In genomic region chr11:61832758-61833157, GRCh38 we compare ENCODE assay signal across 16 cellular contexts. TPM values are rescaled to one million over a fixed set of nuclear protein-coding genes. Genes with fewer than 3 reads are reported as not detected.
DNase-seq lines count a peak whose midpoint lies in the region; ATAC-seq, FAIRE-seq and TF ChIP-seq lines count a peak whose summit lies in the region.
"Had no signal": no experiment of that assay in that cellular context is flagged by ENCODE, and none has a peak within 500 bp of the region (broad histone marks: within the 10 kb centered on the region; RNA-seq: fewer than 3 reads in every experiment).

No MANE protein-coding gene starts in this region.

- H3K79me2 ChIP-seq in smooth muscle cell (ENCODE audit: low read depth): peaks cover 94% of the 10 kb centered on the region

- H4K20me1 ChIP-seq in smooth muscle cell (ENCODE audit: low read depth): peaks cover 90% of the 10 kb centered on the region

- H3K9me3 ChIP-seq in heart left ventricle (no peaks in the 10 kb centered on the region), RWPE2 (ENCODE audit: severe bottlenecking) (no peaks in the 10 kb centered on the region), uterus (no peaks in the 10 kb centered on the region), smooth muscle cell (replicated peaks; ENCODE audit: low read depth) (no peaks in the 10 kb centered on the region)
- H3K9me3 ChIP-seq: body of pancreas had no signal

- H3K27me3 ChIP-seq in heart left ventricle: no peaks in the 10 kb centered on the region
- H3K27me3 ChIP-seq in RWPE2 (ENCODE audit: insufficient read depth, poor library complexity, severe bottlenecking): no peaks in the 10 kb centered on the region
- H3K27me3 ChIP-seq in uterus: no peaks in the 10 kb centered on the region
- H3K27me3 ChIP-seq in smooth muscle cell (ENCODE audit: low read depth): no peaks in the 10 kb centered on the region

- no peak overlapping the region for H3K4me2 ChIP-seq in smooth muscle cell

- H3K27ac ChIP-seq in heart left ventricle (peak overlapping the region in 3 of 12 donors; percentile 6 to 18 (median 15)), RWPE2 (ENCODE audit: poor library complexity, severe bottlenecking) (peak overlapping the region; percentile 76), uterus (peak overlapping the region; percentile 83 to 87), smooth muscle cell (ENCODE audit: low read depth) (no peak overlapping the region)
- H3K27ac ChIP-seq: body of pancreas had no signal

- DNase-seq in heart left ventricle: peak in 3 of 5 donors; percentile 36 to 66 (median 58)
- no peak for DNase-seq in cardiac septum (ENCODE audit: low spot score)
- peak; percentile 32 for DNase-seq in RWPE2 (ENCODE audit: low spot score)
- no peak for DNase-seq in immature natural killer cell
- no peak for DNase-seq in uterus
- DNase-seq in GM12892 (ENCODE audit: insufficient read length): no peak
- no peak for DNase-seq in smooth muscle cell (lab: John Stamatoyannopoulos, UW; ENCODE audit: unreplicated experiment)
- DNase-seq: activated T-cell treated with anti-CD3 and anti-CD28 coated beads, Interleukin-2, amount 50 U/mL, for 4 hours; GF-D8; KBM-7; NCI-H2227 treated with DMSO at 0.1 percent for 48 hours; stimulated activated CD4-positive, alpha-beta T cell treated with anti-CD3 and anti-CD28 coated beads, Interleukin-2, amount 100 ng/mL, for 24 hours had no signal

- H3K9ac ChIP-seq in smooth muscle cell (ENCODE audit: low read depth): no peak overlapping the region

- 43 to 63% (median 51%) methylated on average over 5 to 7 of the region's 7 CpGs for WGBS in heart left ventricle, 4 donors
- WGBS in smooth muscle cell (ENCODE audit: low lambda C conversion rate): 86% methylated on average over 7 of the region's 7 CpGs

- no peak for TF ChIP-seq POLR2A in heart left ventricle (IDR thresholded peaks at IDR 0.05)
- TF ChIP-seq POLR2A in uterus (IDR thresholded peaks at IDR 0.05): no peak
- TF ChIP-seq POLR2A in GM12892 (IDR thresholded peaks at IDR 0.05; ENCODE audit: low read depth, low read length): no peak

- intact Hi-C loops in heart left ventricle (cut with DNase I): no loop called here
- intact Hi-C loops in cardiac septum (cut with DNase I): no loop called here
- intact Hi-C loops in uterus (cut with DNase I; ENCODE audit: low total_unique reads): no loop called here

- peaks cover 0 to 73% (median 44%) of the 10 kb centered on the region in 12 donors for H3K4me1 ChIP-seq in heart left ventricle
- peaks cover 22% of the 10 kb centered on the region for H3K4me1 ChIP-seq in RWPE2 (ENCODE audit: insufficient read depth, poor library complexity, severe bottlenecking)
- peaks cover 11 to 22% of the 10 kb centered on the region in 2 donors for H3K4me1 ChIP-seq in uterus
- H3K4me1 ChIP-seq in smooth muscle cell (ENCODE audit: low read depth): peaks cover 27% of the 10 kb centered on the region

- no peak overlapping the region for H2AFZ ChIP-seq in smooth muscle cell (ENCODE audit: low read depth)

- ATAC-seq in heart left ventricle (peak; percentile 3 to 59 (median 32)), RWPE2 (ENCODE audit: low read depth) (no peak), HG03469 (IDR thresholded peaks at IDR 0.05; ENCODE audit: unreplicated experiment) (no peak)
- ATAC-seq: activated T-cell treated with anti-CD3 and anti-CD28 coated beads, Interleukin-2, amount 50 U/mL, for 4 hours; body of pancreas had no signal

- H3K36me3 Mint-ChIP-seq in immature natural killer cell: no peaks in the 10 kb centered on the region

- H3K36me3 ChIP-seq in heart left ventricle: no peaks in the 10 kb centered on the region
- peaks cover 78% of the 10 kb centered on the region for H3K36me3 ChIP-seq in RWPE2 (ENCODE audit: low read depth)
- no peaks in the 10 kb centered on the region for H3K36me3 ChIP-seq in uterus
- H3K36me3 ChIP-seq in smooth muscle cell (ENCODE audit: low read depth): no peaks in the 10 kb centered on the region

- H3K27ac Mint-ChIP-seq in immature natural killer cell: peak overlapping the region; percentile 94 to 98 (median 96)

- TF ChIP-seq CTCF in heart left ventricle (IDR thresholded peaks at IDR 0.05): peak in 1 of 12 donors; percentile 7
- TF ChIP-seq CTCF in RWPE2 (IDR thresholded peaks at IDR 0.05; ENCODE audit: poor library complexity, severe bottlenecking): no peak
- TF ChIP-seq CTCF in uterus (IDR thresholded peaks at IDR 0.05): no peak
- no peak for TF ChIP-seq CTCF in smooth muscle cell (IDR thresholded peaks at IDR 0.05; ENCODE audit: borderline replicate concordance, insufficient read depth, poor library complexity, severe bottlenecking)

- H3K4me3 Mint-ChIP-seq in immature natural killer cell: no peak overlapping the region
- H3K4me3 Mint-ChIP-seq: activated T-cell treated with anti-CD3 and anti-CD28 coated beads, Interleukin-2, amount 50 U/mL, for 4 hours had no signal

- H3K4me3 ChIP-seq in heart left ventricle: no peak overlapping the region
- H3K4me3 ChIP-seq in RWPE2 (ENCODE audit: severe bottlenecking): no peak overlapping the region
- H3K4me3 ChIP-seq in uterus: no peak overlapping the region
- no peak overlapping the region for H3K4me3 ChIP-seq in smooth muscle cell
- H3K4me3 ChIP-seq: body of pancreas, lung had no signal

- peaks cover 0 to 6% (median 3%) of the 10 kb centered on the region in 3 donors for H3K27me3 Mint-ChIP-seq in immature natural killer cell (ENCODE audit: low read depth in 3 of 3)
- H3K27me3 Mint-ChIP-seq: B cell had no signal

- peaks cover 33% of the 10 kb centered on the region for H3F3A ChIP-seq in smooth muscle cell (ENCODE audit: low read depth)

- no peaks in the 10 kb centered on the region for H3K9me3 Mint-ChIP-seq in immature natural killer cell
- H3K9me3 Mint-ChIP-seq: activated T-cell treated with anti-CD3 and anti-CD28 coated beads, Interleukin-2, amount 50 U/mL, for 4 hours had no signal

- no peak for FAIRE-seq in GM12892 (lab: Jason Lieb, UNC)

- peaks cover 79% of the 10 kb centered on the region in 2 donors for H3K4me1 Mint-ChIP-seq in immature natural killer cell

RNA-seq across cellular contexts. Expression of gene FADS2, which starts 4.7 kb away (rescaled TPM):
- 10 to 100 TPM in 8 of 9 donors, 1 to 10 TPM in 1; 2.6 to 38.2 (median 19.2) TPM for total RNA-seq in heart left ventricle
- 10 to 100 TPM; 13.8 to 43.6 TPM for polyA plus RNA-seq in heart left ventricle
- total RNA-seq in cardiac septum: 25.8 TPM
- 10 to 100 TPM; 21.9 to 28.7 (median 22.0) TPM for polyA plus RNA-seq in immature natural killer cell
- 100 to 1,000 TPM in 2 of 4 donors, 10 to 100 TPM in 2; 13.5 to 117 (median 84.9) TPM for total RNA-seq in uterus
- 82.0 TPM for polyA plus RNA-seq in GM12892 (2012; ENCODE audit: missing spikeins)
- 279 and 332 TPM in 2 replicates for total RNA-seq in smooth muscle cell
- polyA plus RNA-seq in smooth muscle cell: 285 and 495 TPM in 2 replicates

RNA-seq across cellular contexts. Expression of gene FADS1, which starts 16.0 kb away (rescaled TPM):
- 10 to 100 TPM; 16.9 to 37.6 (median 23.6) TPM for total RNA-seq in heart left ventricle
- 10 to 100 TPM; 14.3 to 72.6 TPM for polyA plus RNA-seq in heart left ventricle
- 34.0 TPM for total RNA-seq in cardiac septum
- 10 to 100 TPM; 11.5 to 18.7 (median 17.7) TPM for polyA plus RNA-seq in immature natural killer cell
- 10 to 100 TPM; 23.8 to 57.1 (median 38.3) TPM for total RNA-seq in uterus
- polyA plus RNA-seq in GM12892 (2012; ENCODE audit: missing spikeins): 17.8 TPM
- total RNA-seq in smooth muscle cell: 122 and 144 TPM in 2 replicates
- 176 and 266 TPM in 2 replicates for polyA plus RNA-seq in smooth muscle cell

RNA-seq across cellular contexts. Expression of gene FEN1, which starts 40.0 kb away (rescaled TPM):
- total RNA-seq in heart left ventricle: 10 to 100 TPM in 1 of 9 donors, 1 to 10 TPM in 8; 3.9 to 13.7 (median 6.8) TPM
- polyA plus RNA-seq in heart left ventricle: 10 to 100 TPM in 1 of 2 donors, 1 to 10 TPM in 1; 2.6 to 11.9 TPM
- total RNA-seq in cardiac septum: 5.8 TPM
- polyA plus RNA-seq in immature natural killer cell: 10 to 100 TPM; 20.3 to 31.3 (median 24.6) TPM
- 10 to 100 TPM in 1 of 4 donors, 1 to 10 TPM in 2, under 1 TPM in 1; 0.77 to 19.4 (median 6.8) TPM for total RNA-seq in uterus
- 76.2 TPM for polyA plus RNA-seq in GM12892 (2012; ENCODE audit: missing spikeins)
- 12.1 and 15.6 TPM in 2 replicates for total RNA-seq in smooth muscle cell
- 21.1 and 23.3 TPM in 2 replicates for polyA plus RNA-seq in smooth muscle cell

RNA-seq across cellular contexts. Expression of gene TMEM258, which starts 40.4 kb away (rescaled TPM):
- total RNA-seq in heart left ventricle (100 to 1,000 TPM in 7 of 9 donors, 10 to 100 TPM in 2; 48.0 to 129 (median 103) TPM), cardiac septum (97.1 TPM), uterus (10 to 100 TPM; 14.6 to 96.9 (median 38.7) TPM), smooth muscle cell (97.2 and 118 TPM in 2 replicates)
- polyA plus RNA-seq in heart left ventricle (100 to 1,000 TPM; 119 to 139 TPM), immature natural killer cell (100 to 1,000 TPM; 160 to 274 (median 225) TPM), smooth muscle cell (300 and 317 TPM in 2 replicates)
- polyA plus RNA-seq in GM12892 (2012; ENCODE audit: missing spikeins): 285 TPM

RNA-seq across cellular contexts. Expression of gene FADS3, which starts 58.6 kb away (rescaled TPM):
- total RNA-seq in heart left ventricle (100 to 1,000 TPM in 3 of 9 donors, 10 to 100 TPM in 6; 53.2 to 147 (median 79.6) TPM), cardiac septum (126 TPM), uterus (10 to 100 TPM; 18.2 to 74.6 (median 32.0) TPM), smooth muscle cell (6.7 and 8.9 TPM in 2 replicates)
- polyA plus RNA-seq in heart left ventricle (100 to 1,000 TPM in 1 of 2 donors, 10 to 100 TPM in 1; 65.6 to 237 TPM), immature natural killer cell (1 to 10 TPM; 3.2 to 6.2 (median 3.9) TPM), smooth muscle cell (13.8 and 28.9 TPM in 2 replicates)
- 3.9 TPM for polyA plus RNA-seq in GM12892 (2012; ENCODE audit: missing spikeins)

Comparison
In these comparisons a context has a peak if more than half of its experiments do, and no peak if none do; other contexts are left out.
1. DNase-seq: peak in heart left ventricle (3 of 5) and RWPE2 (single experiment); none in cardiac septum (single experiment), immature natural killer cell (0 of 3), uterus (0 of 2), GM12892 (single experiment) and smooth muscle cell (single experiment).
2. ATAC-seq: peak in heart left ventricle (4 of 4); none in RWPE2 (single experiment) and HG03469 (single experiment).